Comparison of ENCODE assay signal across 8 cellular contexts in the genomic region with DNA sequence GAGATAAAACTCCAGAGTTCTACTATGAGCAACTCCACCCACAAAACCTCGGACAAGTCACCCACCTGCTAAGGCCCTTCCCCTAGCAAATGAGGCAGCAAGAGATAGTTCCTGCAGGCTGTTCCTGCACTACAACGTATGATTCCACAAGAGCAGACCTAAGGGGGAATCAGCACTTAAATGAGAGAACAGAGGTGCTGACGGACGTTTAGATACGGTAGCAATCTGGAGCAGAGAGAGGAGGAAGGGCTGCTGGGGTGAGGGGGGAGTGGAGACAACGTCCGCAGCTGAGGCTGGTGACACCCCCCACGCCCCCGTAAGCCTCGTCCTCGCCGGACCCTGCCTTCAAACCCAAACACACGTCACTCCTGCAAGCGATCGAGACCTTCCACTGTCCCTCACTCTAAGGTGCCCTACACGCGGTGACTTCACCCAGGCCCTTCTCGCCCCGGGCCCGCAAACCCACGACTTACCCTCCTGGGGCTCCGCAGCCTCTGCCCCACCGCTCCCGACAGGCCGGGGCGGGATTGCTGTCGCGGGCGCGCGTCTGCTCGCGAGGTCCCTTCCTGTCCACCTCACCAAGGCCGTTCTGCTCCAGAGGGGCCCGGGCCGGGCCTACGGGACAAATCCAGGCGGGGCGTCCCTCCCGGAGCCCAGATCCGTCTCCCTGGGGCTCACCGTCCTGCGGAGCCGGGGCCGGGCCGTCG. TPM values are rescaled to one million over a fixed set of nuclear protein-coding genes. Genes with fewer than 3 reads are reported as not detected.
A peak's percentile ranks its signal among the peaks of the same experiment; 100 is the strongest.
DNase-seq lines count a peak whose midpoint lies in the region; ATAC-seq and TF ChIP-seq lines count a peak whose summit lies in the region.

No MANE protein-coding gene starts in this region.

- H3K27me3 ChIP-seq in PC-9 (ENCODE audit: insufficient read depth, low read depth) (no peaks in the 10 kb centered on the region), left ventricle myocardium inferior (ENCODE audit: low read depth) (no peaks in the 10 kb centered on the region)

- H3F3A ChIP-seq in PC-9 (ENCODE audit: insufficient read depth, low read depth) = no peaks in the 10 kb centered on the region; the same call in 1 of the 2 replicates

- H3K79me2 ChIP-seq in PC-9 (ENCODE audit: low read depth) = peaks cover 47% of the 10 kb centered on the region

- peaks cover 6% of the 10 kb centered on the region; the same call in 1 of the 2 replicates for H3K4me1 ChIP-seq in PC-9 (replicated peaks; ENCODE audit: insufficient read depth)
- peaks cover 56% of the 10 kb centered on the region for H3K4me1 ChIP-seq in left ventricle myocardium inferior

- DNase-seq in activated T-cell treated with anti-CD3 and anti-CD28 coated beads for 24 hours (ENCODE audit: low read depth) (peak; percentile 5), PC-9 (peak in 1 of 2 experiments; percentile 38), left ventricle myocardium inferior (no peak), retina (peak; percentile 70), GOT3 (lab: John Stamatoyannopoulos, UW) (no peak)
- no peak for DNase-seq in activated T-cell treated with anti-CD3 and anti-CD28 coated beads, Interleukin-2, amount 50 U/mL, for 1 hour
- DNase-seq in activated naive CD8-positive, alpha-beta T cell treated with anti-CD3 and anti-CD28 coated beads for 36 hours = peak; percentile 35

- intact Hi-C loops in PC-9 (cut with micrococcal nuclease; ENCODE audit: unreplicated experiment) (no loop called here), left ventricle myocardium inferior (cut with micrococcal nuclease) (no loop called here)

- H3K4me2 ChIP-seq in PC-9 = peak overlapping the region; percentile 89

- no TSS peak for BruUV-seq in PC-9 (replicated peaks; lab: Mats Ljungman, UMichigan)

- H3K36me3 ChIP-seq in PC-9 (ENCODE audit: low read depth) (peaks cover 33% of the 10 kb centered on the region), left ventricle myocardium inferior (peaks cover 33% of the 10 kb centered on the region)

- H3K27ac ChIP-seq in PC-9 (peak overlapping the region; percentile 60), left ventricle myocardium inferior (replicated peaks) (peak overlapping the region; percentile 98)

- POLR2A ChIA-PET in PC-9 (lab: Charles Lee; ENCODE audit: unreplicated experiment) = no interaction called here

- H3K4me1 Mint-ChIP-seq in activated naive CD8-positive, alpha-beta T cell treated with anti-CD3 and anti-CD28 coated beads for 36 hours = peaks cover 32% of the 10 kb centered on the region

- TF ChIP-seq CTCF in PC-9 (conservative IDR thresholded peaks at IDR 0.05) = no peak
- TF ChIP-seq CTCF in left ventricle myocardium inferior (IDR thresholded peaks at IDR 0.05; ENCODE audit: borderline replicate concordance) = no peak

- H3K27ac Mint-ChIP-seq in activated naive CD8-positive, alpha-beta T cell treated with anti-CD3 and anti-CD28 coated beads for 36 hours = peak overlapping the region; percentile 87

- H3K9me3 ChIP-seq in PC-9 (ENCODE audit: insufficient read depth, low read depth) (peaks cover 45% of the 10 kb centered on the region), left ventricle myocardium inferior (replicated peaks) (no peaks in the 10 kb centered on the region)

- H3K27me3 Mint-ChIP-seq in activated naive CD8-positive, alpha-beta T cell treated with anti-CD3 and anti-CD28 coated beads for 36 hours = peaks cover 5% of the 10 kb centered on the region

- H3K4me3 ChIP-seq in PC-9 (peak overlapping the region; percentile 71), left ventricle myocardium inferior (peak overlapping the region; percentile 98)

- no peaks in the 10 kb centered on the region; the same call in 1 of the 2 replicates for H4K20me1 ChIP-seq in PC-9 (ENCODE audit: insufficient read depth)

- ATAC-seq in HG02973 (IDR thresholded peaks at IDR 0.05; ENCODE audit: unreplicated experiment) = peak; percentile 35

- peaks cover 35% of the 10 kb centered on the region for H3K9me3 Mint-ChIP-seq in activated naive CD8-positive, alpha-beta T cell treated with anti-CD3 and anti-CD28 coated beads for 36 hours

- H3K9me2 ChIP-seq in PC-9 (ENCODE audit: insufficient read depth) = no peaks in the 10 kb centered on the region

- H3K36me3 Mint-ChIP-seq in activated naive CD8-positive, alpha-beta T cell treated with anti-CD3 and anti-CD28 coated beads for 36 hours = peaks cover 34% of the 10 kb centered on the region

- peak overlapping the region; percentile 88 for H3K4me3 Mint-ChIP-seq in activated naive CD8-positive, alpha-beta T cell treated with anti-CD3 and anti-CD28 coated beads for 36 hours

- peak overlapping the region; percentile 95 for H2AFZ ChIP-seq in PC-9

- CTCF ChIA-PET in PC-9 (lab: Charles Lee) = no interaction called here

RNA-seq across cellular contexts. Expression of gene ZNF12, which starts 0.6 kb away (rescaled TPM):
- total RNA-seq in PC-9 (2021) = 25.2 and 37.5 TPM in 2 replicates
- 10 to 100 TPM; 17.2 to 18.2 TPM for total RNA-seq in activated naive CD8-positive, alpha-beta T cell treated with anti-CD3 and anti-CD28 coated beads for 36 hours
- 14.2 TPM for total RNA-seq in left ventricle myocardium inferior

RNA-seq across cellular contexts. Expression of gene RSPH10B2, which starts 47.8 kb away (rescaled TPM):
- total RNA-seq in PC-9 (2021) (0.76 and 2.0 TPM in 2 replicates), left ventricle myocardium inferior (not detected)
- under 1 TPM in 1 of 2 experiments, not detected in 1; 0.32 TPM for total RNA-seq in activated naive CD8-positive, alpha-beta T cell treated with anti-CD3 and anti-CD28 coated beads for 36 hours

Comparison
In these comparisons a context has a peak if more than half of its experiments do, and no peak if none do; other contexts are left out.
1. DNase-seq: peak in activated T-cell treated with anti-CD3 and anti-CD28 coated beads for 24 hours (single experiment), activated naive CD8-positive, alpha-beta T cell treated with anti-CD3 and anti-CD28 coated beads for 36 hours (single experiment) and retina (single experiment); none in activated T-cell treated with anti-CD3 and anti-CD28 coated beads, Interleukin-2, amount 50 U/mL, for 1 hour (single experiment), left ventricle myocardium inferior (single experiment) and GOT3 (single experiment).